In the genomic region with DNA sequence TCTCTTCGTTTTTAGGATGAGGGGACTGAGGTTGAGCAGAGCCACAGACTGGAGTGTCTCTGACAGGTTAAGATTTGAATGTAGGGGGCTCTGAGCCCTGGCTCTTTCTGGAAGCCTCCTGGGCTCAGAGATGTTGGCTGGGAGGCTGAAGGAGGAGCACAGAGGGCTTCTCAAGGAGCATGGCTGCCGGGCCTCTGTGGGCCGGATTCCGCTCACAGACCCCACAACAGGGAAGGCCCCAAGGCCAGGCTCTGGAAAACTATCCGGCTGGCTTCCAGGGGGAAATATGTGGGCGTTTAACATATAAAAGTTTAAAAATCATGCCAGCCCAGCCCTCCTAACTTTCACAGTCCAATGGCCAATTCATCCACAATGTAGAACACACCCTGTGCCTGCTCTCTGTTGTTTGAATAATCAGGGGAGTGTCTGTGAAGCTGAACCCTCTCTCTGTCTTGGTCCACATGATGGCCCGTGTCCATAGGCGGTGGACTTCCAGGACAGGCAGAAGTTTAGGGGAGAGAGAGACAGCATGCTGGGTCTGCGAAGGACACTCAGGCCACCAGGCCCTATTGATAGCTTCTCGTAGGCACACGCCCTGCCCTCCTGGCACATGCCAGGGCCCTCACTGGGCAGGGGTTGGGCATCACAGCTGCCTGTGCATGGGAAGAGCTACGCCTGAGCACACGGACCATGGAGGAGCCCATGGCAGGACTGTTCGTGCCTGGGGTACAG, we compare ENCODE assay signal across 17 cellular contexts.
"Had no signal": no experiment of that assay in that cellular context is flagged by ENCODE, and none has a peak within 500 bp of the region (broad histone marks: within the 10 kb centered on the region; RNA-seq: fewer than 3 reads in every experiment).

No MANE protein-coding gene starts in this region.

- H3K9me3 Mint-ChIP-seq: activated naive CD4-positive, alpha-beta T cell treated with anti-CD3 and anti-CD28 coated beads for 36 hours; activated T-helper 1 cell treated with anti-CD3 and anti-CD28 coated beads, Interleukin-12 subunit alpha, Interleukin-12 subunit beta, Interleukin-2, Interleukin-4 antibody, amounts not matched to agents 30 ng/mL and 10 ng/mL and 1 ng/mL, durations not matched to agents 14 hours and 24 hours and 36 hours; immature natural killer cell had no signal

- H3K27ac ChIP-seq: ascending aorta, coronary artery, gastroesophageal sphincter, upper lobe of right lung, VCaP had no signal

- H3K27me3 Mint-ChIP-seq: naive thymus-derived CD8-positive, alpha-beta T cell; stimulated activated naive CD8-positive, alpha-beta T cell treated with anti-CD3 and anti-CD28 coated beads, Interleukin-15, amount 100 ng/mL, for 72 hours had no signal

- H3K36me3 ChIP-seq: ascending aorta, upper lobe of right lung had no signal

- H3K27me3 ChIP-seq: ascending aorta, upper lobe of right lung had no signal

- H3K4me3 Mint-ChIP-seq: activated naive CD4-positive, alpha-beta T cell treated with anti-CD3 and anti-CD28 coated beads for 36 hours; activated T-helper 1 cell treated with anti-CD3 and anti-CD28 coated beads, Interleukin-12 subunit alpha, Interleukin-12 subunit beta, Interleukin-2, Interleukin-4 antibody, amounts not matched to agents 30 ng/mL and 10 ng/mL and 1 ng/mL, durations not matched to agents 14 hours and 24 hours and 36 hours; immature natural killer cell; stimulated activated naive CD8-positive, alpha-beta T cell treated with anti-CD3 and anti-CD28 coated beads, Interleukin-15, amount 100 ng/mL, for 72 hours had no signal

- H3K9me3 ChIP-seq: ascending aorta, upper lobe of right lung had no signal

- H3K27ac Mint-ChIP-seq: activated naive CD4-positive, alpha-beta T cell treated with anti-CD3 and anti-CD28 coated beads for 36 hours; activated T-helper 1 cell treated with anti-CD3 and anti-CD28 coated beads, Interleukin-12 subunit alpha, Interleukin-12 subunit beta, Interleukin-2, Interleukin-4 antibody, amounts not matched to agents 30 ng/mL and 10 ng/mL and 1 ng/mL, durations not matched to agents 14 hours and 24 hours and 36 hours; immature natural killer cell; stimulated activated naive CD8-positive, alpha-beta T cell treated with anti-CD3 and anti-CD28 coated beads, Interleukin-15, amount 100 ng/mL, for 72 hours had no signal

- DNase-seq: activated CD4-positive, alpha-beta T cell treated with anti-CD3 and anti-CD28 coated beads, Interleukin-2, amount 50 U/mL, for 1 hour; activated CD4-positive, CD25-positive, alpha-beta regulatory T cell treated with anti-CD3 and anti-CD28 coated beads, Interleukin-2, amount 50 U/mL, for 72 hours; activated naive CD4-positive, alpha-beta T cell treated with anti-CD3 and anti-CD28 coated beads for 36 hours; activated T-cell treated with anti-CD3 and anti-CD28 coated beads for 4 hours; immature natural killer cell; kidney glomerular epithelial cell; mesenchymal stem cell; retina; stimulated activated naive CD8-positive, alpha-beta T cell treated with anti-CD3 and anti-CD28 coated beads, Interleukin-15, amount 100 ng/mL, for 72 hours; T-helper 2 cell; upper lobe of right lung had no signal

- ATAC-seq: gastroesophageal sphincter; naive thymus-derived CD8-positive, alpha-beta T cell; stimulated activated naive CD8-positive, alpha-beta T cell treated with anti-CD3 and anti-CD28 coated beads, Interleukin-15, amount 100 ng/mL, for 72 hours; upper lobe of right lung had no signal

- H3K4me1 ChIP-seq: upper lobe of right lung had no signal

- H3K4me3 ChIP-seq: ascending aorta, coronary artery, gastroesophageal sphincter, upper lobe of right lung had no signal
